8 cellular contexts compared by ENCODE assay signal in genomic region chr3:120678984-120679383, GRCh38. TPM values are rescaled to one million over a fixed set of nuclear protein-coding genes. Genes with fewer than 3 reads are reported as not detected.
DNase-seq lines count a peak whose midpoint lies in the region; ATAC-seq and TF ChIP-seq lines count a peak whose summit lies in the region.

No MANE protein-coding gene starts in this region.

- H3K36me3 ChIP-seq in SK-N-SH (replicated peaks in 1 of 2; ENCODE audit: control insufficient read depth in 1 of 2, insufficient read depth in 2 of 2, low read length in 1 of 2) = no peaks in the 10 kb centered on the region
- no peaks in the 10 kb centered on the region for H3K36me3 ChIP-seq in OCI-LY3 (replicated peaks; ENCODE audit: low read depth, low read length)
- H3K36me3 ChIP-seq in iPS-20b (ENCODE audit: insufficient read depth, low read depth, low read length) = no peaks in the 10 kb centered on the region
- no peaks in the 10 kb centered on the region for H3K36me3 ChIP-seq in upper lobe of left lung

- TF ChIP-seq EP300 in SK-N-SH (IDR thresholded peaks at IDR 0.05; ENCODE audit: borderline replicate concordance in 1 of 2, low read depth in 1 of 2, low read length in 1 of 2) (no peak), upper lobe of left lung (IDR thresholded peaks at IDR 0.05) (no peak)

- CTCF ChIA-PET in SK-N-SH (lab: Yijun Ruan, JAX) = interaction anchor here (0.6 to 1.0 kb wide), 3 partner anchors 20 to 120 kb away, joined by 3 to 4 read pairs (median 3); no protein-coding TSS in a partner anchor

- no peak for TF ChIP-seq POLR2A in upper lobe of left lung (IDR thresholded peaks at IDR 0.05)

- peaks cover 3 to 22% of the 10 kb centered on the region in 2 experiments; a peak in 3 of 4 replicates for H3K4me1 ChIP-seq in SK-N-SH (ENCODE audit: control insufficient read depth in 1 of 2, insufficient read depth in 2 of 2, low read depth in 1 of 2, low read length in 1 of 2)
- H3K4me1 ChIP-seq in OCI-LY3 (ENCODE audit: low read length) = peaks cover 40% of the 10 kb centered on the region
- peaks cover 46% of the 10 kb centered on the region; the same call in 1 of the 2 replicates for H3K4me1 ChIP-seq in iPS-20b (ENCODE audit: insufficient read depth, low read length)
- peaks cover 9 to 18% (median 14%) of the 10 kb centered on the region in 4 donors for H3K4me1 ChIP-seq in upper lobe of left lung

- POLR2A ChIA-PET in SK-N-SH (lab: Yijun Ruan, JAX) = no interaction called here

- H3F3A ChIP-seq in SK-N-SH (replicated peaks; ENCODE audit: insufficient read depth) = no peaks in the 10 kb centered on the region

- DNase-seq in SK-N-SH = no peak
- DNase-seq in upper lobe of left lung = no peak
- no peak for DNase-seq in NCI-H128 (lab: John Stamatoyannopoulos, UW; ENCODE audit: unreplicated experiment)
- DNase-seq in NCI-H1694 (lab: John Stamatoyannopoulos, UW) = no peak
- DNase-seq in NCI-H774 (lab: John Stamatoyannopoulos, UW) = no peak

- H4K20me1 ChIP-seq in SK-N-SH (ENCODE audit: insufficient read depth) (no peaks in the 10 kb centered on the region), OCI-LY3 (ENCODE audit: insufficient read depth, low read length) (no peaks in the 10 kb centered on the region)

- no peaks in the 10 kb centered on the region for H3K27me3 ChIP-seq in SK-N-SH (ENCODE audit: insufficient read depth)
- no peaks in the 10 kb centered on the region for H3K27me3 ChIP-seq in OCI-LY3 (ENCODE audit: low read depth, low read length)
- H3K27me3 ChIP-seq in iPS-20b (ENCODE audit: insufficient read depth, low read length) = no peaks in the 10 kb centered on the region
- no peaks in the 10 kb centered on the region for H3K27me3 ChIP-seq in upper lobe of left lung

- no peak overlapping the region for H2AFZ ChIP-seq in SK-N-SH (ENCODE audit: low read depth)
- peak overlapping the region; percentile 49; the same call in 1 of the 2 replicates for H2AFZ ChIP-seq in OCI-LY3 (ENCODE audit: low read depth, low read length)

- 62% methylated on average over 3 of the region's 3 CpGs for WGBS in SK-N-SH (ENCODE audit: low lambda C conversion rate)
- 38 to 70% methylated on average over 3 of the region's 3 CpGs for WGBS in upper lobe of left lung, 2 donors

- no peak overlapping the region for H3K4me2 ChIP-seq in SK-N-SH
- H3K4me2 ChIP-seq in OCI-LY3 (ENCODE audit: low read length) = peak overlapping the region; percentile 83

- no peak overlapping the region for H3K4me3 ChIP-seq in SK-N-SH (ENCODE audit: low read depth in 2 of 2, low read length in 1 of 2)
- peak overlapping the region; percentile 68 for H3K4me3 ChIP-seq in OCI-LY3 (ENCODE audit: low read length)
- no peak overlapping the region for H3K4me3 ChIP-seq in iPS-20b (ENCODE audit: low read length)
- H3K4me3 ChIP-seq in upper lobe of left lung = peak overlapping the region in 1 of 4 donors; percentile 18

- H3K9ac ChIP-seq in SK-N-SH = no peak overlapping the region
- H3K9ac ChIP-seq in OCI-LY3 (ENCODE audit: low read length) = peak overlapping the region; percentile 66
- H3K9ac ChIP-seq in iPS-20b (ENCODE audit: low read depth, low read length) = peak overlapping the region; percentile 84; the same call in 1 of the 2 replicates

- TF ChIP-seq RAD21 in SK-N-SH (IDR thresholded peaks at IDR 0.05; ENCODE audit: low read length) = no peak

- ATAC-seq in SK-N-SH treated with all-trans-retinoic acid at 6 μM for 48 hours (peak; percentile 66), upper lobe of left lung (ENCODE audit: low FRiP score in 2 of 2) (no peak)

- TF ChIP-seq CTCF in SK-N-SH (IDR thresholded peaks at IDR 0.05) = no peak
- no peak for TF ChIP-seq CTCF in OCI-LY3 (IDR thresholded peaks at IDR 0.05; ENCODE audit: low read depth, low read length)
- no peak for TF ChIP-seq CTCF in upper lobe of left lung (IDR thresholded peaks at IDR 0.05)

- H3K79me2 ChIP-seq in SK-N-SH (ENCODE audit: insufficient read depth) (no peaks in the 10 kb centered on the region), OCI-LY3 (ENCODE audit: low read length) (no peaks in the 10 kb centered on the region)

- H3K9me3 ChIP-seq in SK-N-SH (no peaks in the 10 kb centered on the region), OCI-LY3 (ENCODE audit: insufficient read depth, low read length) (no peaks in the 10 kb centered on the region), iPS-20b (ENCODE audit: insufficient read depth, low read depth, low read length) (no peaks in the 10 kb centered on the region), upper lobe of left lung (no peaks in the 10 kb centered on the region)

- no peak overlapping the region for H3K27ac ChIP-seq in SK-N-SH (ENCODE audit: low read depth in 2 of 2, low read length in 1 of 2)
- H3K27ac ChIP-seq in OCI-LY3 (ENCODE audit: low read length) = peak overlapping the region; percentile 85
- peak overlapping the region; percentile 84 for H3K27ac ChIP-seq in iPS-20b (ENCODE audit: low read length)
- peak overlapping the region; percentile 42 to 68 (median 49) for H3K27ac ChIP-seq in upper lobe of left lung

- H3K9me2 ChIP-seq in SK-N-SH = no peaks in the 10 kb centered on the region

TF ChIP-seq in SK-N-SH treated with all-trans-retinoic acid at 6 μM for 48 hours, 23 proteins besides CTCF, POLR2A, EP300 and RAD21 (continues in another document):
- TF ChIP-seq ESRRG (CRISPR knock-in tag; IDR thresholded peaks at IDR 0.05) (no peak), ZFP30 (CRISPR knock-in tag; IDR thresholded peaks at IDR 0.05) (no peak), CSRNP3 (CRISPR knock-in tag; IDR thresholded peaks at IDR 0.05) (no peak), ZC3H10 (CRISPR knock-in tag; IDR thresholded peaks at IDR 0.05) (no peak), PPARA (CRISPR knock-in tag; IDR thresholded peaks at IDR 0.05; ENCODE audit: borderline replicate concordance) (no peak), ARNTL (CRISPR knock-in tag; IDR thresholded peaks at IDR 0.05; ENCODE audit: borderline replicate concordance, low read depth) (no peak), ZNF565 (CRISPR knock-in tag; conservative IDR thresholded peaks at IDR 0.05; ENCODE audit: low read depth) (no peak), CREB5 (CRISPR knock-in tag; IDR thresholded peaks at IDR 0.05; ENCODE audit: low read depth) (no peak)

TF ChIP-seq in SK-N-SH, 30 proteins besides CTCF, POLR2A, EP300 and RAD21:
- TF ChIP-seq NRF1 (IDR thresholded peaks at IDR 0.05; ENCODE audit: low read depth, low read length) = no peak
- TF ChIP-seq GATA2 (CRISPR knock-in tag; IDR thresholded peaks at IDR 0.05) = no peak
- no peak for TF ChIP-seq GABPA (IDR thresholded peaks at IDR 0.05; ENCODE audit: low read depth)
- TF ChIP-seq USF1 (IDR thresholded peaks at IDR 0.05; ENCODE audit: borderline replicate concordance, low read depth) = no peak

RNA-seq across cellular contexts. Expression of gene HGD, which starts 3.1 kb away (rescaled TPM):
- not detected in 2 replicates for polyA plus RNA-seq in SK-N-SH (2012; rRNA removed)
- not detected in 2 replicates for polyA plus RNA-seq in SK-N-SH (2012; cell fraction: cytosol; rRNA removed)
- 0.25 and 0.43 TPM in 2 replicates for polyA plus RNA-seq in SK-N-SH (2012; cell fraction: nucleus; rRNA removed)
- 10 to 100 TPM in 2 of 6 donors, 1 to 10 TPM in 3, under 1 TPM in 1; 0.89 to 45.1 (median 2.6) TPM for total RNA-seq in upper lobe of left lung

Comparison
In these comparisons a context has a peak if more than half of its experiments do, and no peak if none do; other contexts are left out.
1. H3K27ac ChIP-seq: peak in OCI-LY3 (single experiment), iPS-20b (single experiment) and upper lobe of left lung (4 of 4); none in SK-N-SH (0 of 2).